ENCODE assay signal across 5 cellular contexts in the genomic region with DNA sequence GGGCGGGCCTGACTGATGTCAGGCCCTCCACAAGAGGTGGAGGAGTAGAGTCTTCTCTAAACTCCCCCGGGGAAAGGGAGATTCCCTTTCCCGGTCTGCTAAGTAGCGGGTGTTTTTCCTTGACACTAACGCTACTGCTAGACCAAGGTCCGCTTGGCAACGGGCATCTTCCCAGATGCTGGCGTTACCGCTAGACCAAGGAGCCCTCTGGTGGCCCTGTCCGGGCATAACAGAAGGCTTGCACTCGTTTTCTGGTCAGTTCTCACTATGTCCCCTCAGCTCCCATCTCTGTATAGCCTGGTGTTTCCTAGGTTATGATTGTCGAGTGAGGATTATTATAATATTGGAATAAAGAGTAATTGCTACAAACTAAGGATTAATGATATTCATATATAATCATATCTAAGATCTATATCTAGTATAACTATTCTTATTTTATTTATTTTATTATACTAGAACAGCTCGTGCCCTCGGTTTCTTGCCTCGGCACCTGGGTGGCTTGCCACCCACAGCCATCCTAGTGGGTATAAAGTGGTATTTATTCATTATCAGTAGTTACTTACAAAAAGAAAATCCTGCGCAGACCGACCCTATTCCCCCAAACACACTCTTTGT. TPM values are rescaled to one million over a fixed set of nuclear protein-coding genes. Genes with fewer than 3 reads are reported as not detected.
DNase-seq lines count a peak whose midpoint lies in the region; TF ChIP-seq lines count a peak whose summit lies in the region.
"Not testable (repeated sequence)": the region's sequence is repeated elsewhere in the genome, so short reads cannot be mapped to it uniquely, and the experiment has no call there.

No MANE protein-coding gene starts in this region.

- DNase-seq in NCI-H510A treated with DMSO at 0.1 percent for 48 hours (lab: John Stamatoyannopoulos, UW) (peak; percentile 25), midbrain (lab: John Stamatoyannopoulos, UW) (peak; percentile 41)
- DNase-seq in activated CD4-positive, alpha-beta memory T cell treated with anti-CD3 and anti-CD28 coated beads for 36 hours, result peak; percentile 50
- DNase-seq in esophagus squamous epithelium (lab: John Stamatoyannopoulos, UW), result not testable (repeated sequence)

- CTCF ChIA-PET in activated CD4-positive, alpha-beta memory T cell treated with anti-CD3 and anti-CD28 coated beads for 36 hours (lab: Charles Lee), result interaction anchor here (0.8 to 1.0 kb wide), 3 partner anchors 8 to 33 kb away, joined by 3 to 4 read pairs (median 3); no protein-coding TSS in a partner anchor

- intact Hi-C loops in activated CD4-positive, alpha-beta memory T cell treated with anti-CD3 and anti-CD28 coated beads for 36 hours (cut with micrococcal nuclease); esophagus squamous epithelium (cut with DNase I): not testable (repeated sequence)

- H3K4me3 ChIP-seq in esophagus squamous epithelium, result not testable (repeated sequence)

- not testable (repeated sequence) for H3K27me3 ChIP-seq in esophagus squamous epithelium

- not testable (repeated sequence) for H3K9me3 ChIP-seq in esophagus squamous epithelium

- TF ChIP-seq CTCF in GM12874 (IDR thresholded peaks at IDR 0.05; ENCODE audit: insufficient read depth, low read depth, low read length) (peak; percentile 39; the same call in 1 of the 2 replicates), esophagus squamous epithelium (IDR thresholded peaks at IDR 0.05) (peak; percentile 34 to 74 (median 59))

- not testable (repeated sequence) for H3K27ac ChIP-seq in esophagus squamous epithelium

- peaks cover 0 to 10% (median 0%) of the 10 kb centered on the region in 3 donors for H3K4me1 ChIP-seq in esophagus squamous epithelium

- peak overlapping the region; percentile 16 for H3K27ac Mint-ChIP-seq in activated CD4-positive, alpha-beta memory T cell treated with anti-CD3 and anti-CD28 coated beads for 36 hours

- H3K27me3 Mint-ChIP-seq in activated CD4-positive, alpha-beta memory T cell treated with anti-CD3 and anti-CD28 coated beads for 36 hours, result not testable (repeated sequence)

- WGBS in esophagus squamous epithelium, 2 donors, result 53 to 66% methylated on average over 14 to 17 of the region's 17 CpGs

- peaks cover 52% of the 10 kb centered on the region for H3K36me3 Mint-ChIP-seq in activated CD4-positive, alpha-beta memory T cell treated with anti-CD3 and anti-CD28 coated beads for 36 hours

- POLR2A ChIA-PET in activated CD4-positive, alpha-beta memory T cell treated with anti-CD3 and anti-CD28 coated beads for 36 hours (lab: Charles Lee), result not testable (repeated sequence)

- H3K36me3 ChIP-seq in esophagus squamous epithelium, result peaks cover 39 to 100% (median 80%) of the 10 kb centered on the region in 3 donors

- H3K4me3 Mint-ChIP-seq in activated CD4-positive, alpha-beta memory T cell treated with anti-CD3 and anti-CD28 coated beads for 36 hours, result not testable (repeated sequence)

- H3K9me3 Mint-ChIP-seq in activated CD4-positive, alpha-beta memory T cell treated with anti-CD3 and anti-CD28 coated beads for 36 hours, result not testable (repeated sequence)

- not testable (repeated sequence) for TF ChIP-seq POLR2A in esophagus squamous epithelium (IDR thresholded peaks at IDR 0.05)

- H3K4me1 Mint-ChIP-seq in activated CD4-positive, alpha-beta memory T cell treated with anti-CD3 and anti-CD28 coated beads for 36 hours (ENCODE audit: low read depth), result peaks cover 16% of the 10 kb centered on the region

RNA-seq across cellular contexts. Expression of a gene that starts 6.9 kb away (rescaled TPM):
- 100 to 1,000 TPM; 143 to 149 TPM for total RNA-seq in activated CD4-positive, alpha-beta memory T cell treated with anti-CD3 and anti-CD28 coated beads for 36 hours
- 10 to 100 TPM; 46.9 to 59.1 (median 55.9) TPM for total RNA-seq in esophagus squamous epithelium

RNA-seq across cellular contexts. Expression of a gene that starts 7.2 kb away (rescaled TPM):
- total RNA-seq in activated CD4-positive, alpha-beta memory T cell treated with anti-CD3 and anti-CD28 coated beads for 36 hours, result 100 to 1,000 TPM; 149 to 162 TPM
- 100 to 1,000 TPM in 2 of 4 donors, 10 to 100 TPM in 2; 79.2 to 120 (median 98.3) TPM for total RNA-seq in esophagus squamous epithelium

RNA-seq across cellular contexts. Expression of a gene that starts 23.0 kb away (rescaled TPM):
- total RNA-seq in activated CD4-positive, alpha-beta memory T cell treated with anti-CD3 and anti-CD28 coated beads for 36 hours, result 1 to 10 TPM; 7.4 TPM
- 10 to 100 TPM in 1 of 4 donors, 1 to 10 TPM in 3; 5.7 to 12.7 (median 6.6) TPM for total RNA-seq in esophagus squamous epithelium

RNA-seq across cellular contexts. Expression of a gene that starts 23.1 kb away (rescaled TPM):
- total RNA-seq in activated CD4-positive, alpha-beta memory T cell treated with anti-CD3 and anti-CD28 coated beads for 36 hours, result 10 to 100 TPM; 57.7 to 60.3 TPM
- total RNA-seq in esophagus squamous epithelium, result 10 to 100 TPM; 15.1 to 29.2 (median 19.4) TPM

RNA-seq across cellular contexts. Expression of a gene that starts 41.1 kb away (rescaled TPM):
- 100 to 1,000 TPM; 432 to 435 TPM for total RNA-seq in activated CD4-positive, alpha-beta memory T cell treated with anti-CD3 and anti-CD28 coated beads for 36 hours
- total RNA-seq in esophagus squamous epithelium, result 100 to 1,000 TPM in 3 of 4 donors, 10 to 100 TPM in 1; 27.9 to 166 (median 128) TPM
